ENCODE assay signal across 1 cellular context in genomic region chr3:151630938-151631417, GRCh38.
TF ChIP-seq lines count a peak whose summit lies in the region.

No MANE protein-coding gene starts in this region.

TF ChIP-seq in K562, 482 proteins besides CTCF, POLR2A, EP300 and RAD21 (continued from another document and continues in another):
- TF ChIP-seq BDP1 (IDR thresholded peaks at IDR 0.05; ENCODE audit: insufficient read depth, insufficient read length) (no peak), CAMTA2 (CRISPR knock-in tag; conservative IDR thresholded peaks at IDR 0.05) (no peak), TEAD4 (IDR thresholded peaks at IDR 0.05; ENCODE audit: low read length) (peak; percentile 89), TEAD4 (CRISPR knock-in tag; IDR thresholded peaks at IDR 0.05; ENCODE audit: borderline replicate concordance) (no peak), KDM4B (IDR thresholded peaks at IDR 0.05; ENCODE audit: borderline replicate concordance in 2 of 2, low read depth in 1 of 2) (no peak), MTA2 (IDR thresholded peaks at IDR 0.05; ENCODE audit: low read depth) (peak; percentile 55), SOX6 (IDR thresholded peaks at IDR 0.05) (peak; percentile 98), ZNF318 (IDR thresholded peaks at IDR 0.05; ENCODE audit: borderline replicate concordance in 1 of 2, low read depth in 1 of 2) (peak in 1 of 2 experiments; percentile 83; a peak in 1 of 4 replicates), FIP1L1 (IDR thresholded peaks at IDR 0.05; ENCODE audit: low read depth, low read length, poor library complexity, severe bottlenecking) (no peak), WHSC1 (IDR thresholded peaks at IDR 0.05; ENCODE audit: low read length) (no peak), ATF7 (IDR thresholded peaks at IDR 0.05) (peak; percentile 83), ZBTB33 (CRISPR knock-in tag; IDR thresholded peaks at IDR 0.05) (no peak), SMAD2 (IDR thresholded peaks at IDR 0.05; ENCODE audit: low read depth, low read length) (no peak), NR2C2 (CRISPR knock-in tag; IDR thresholded peaks at IDR 0.05) (no peak), NR2C2 (tag; IDR thresholded peaks at IDR 0.05) (0 out of 2 replicates have a peak, but pooled peaks have one; percentile 34), JUND (IDR thresholded peaks at IDR 0.05; ENCODE audit: borderline replicate concordance, low read depth, low read length) (peak; percentile 74), JUND (tag; IDR thresholded peaks at IDR 0.05; ENCODE audit: borderline replicate concordance, low read depth, low read length) (peak; percentile 62; the same call in 1 of the 3 replicates), ZNF3 (CRISPR knock-in tag; IDR thresholded peaks at IDR 0.05) (no peak), KAT8 (IDR thresholded peaks at IDR 0.05; ENCODE audit: low read depth) (no peak), ZBTB17 (CRISPR knock-in tag; IDR thresholded peaks at IDR 0.05) (no peak), CBFA2T3 (IDR thresholded peaks at IDR 0.05) (peak; percentile 90), CHD2 (IDR thresholded peaks at IDR 0.05; ENCODE audit: low read depth, low read length) (no peak), ZNF263 (CRISPR knock-in tag; IDR thresholded peaks at IDR 0.05; ENCODE audit: borderline replicate concordance) (no peak), CCNT2 (IDR thresholded peaks at IDR 0.05; ENCODE audit: borderline replicate concordance, extremely low read depth, insufficient read length, low read depth, low read length) (no peak), E2F5 (CRISPR knock-in tag; IDR thresholded peaks at IDR 0.05) (no peak), TRIM25 (IDR thresholded peaks at IDR 0.05; ENCODE audit: borderline replicate concordance) (no peak), AFF1 (IDR thresholded peaks at IDR 0.05; ENCODE audit: low read depth in 1 of 2, partially characterized antibody in 2 of 2) (peak in 1 of 2 experiments; percentile 44), YY1 (IDR thresholded peaks at IDR 0.05; ENCODE audit: borderline replicate concordance in 1 of 3, control insufficient read depth in 1 of 3, extremely low read depth in 1 of 3, insufficient read depth in 3 of 3, insufficient read length in 1 of 3, insufficient replicate concordance in 2 of 3, low read depth in 1 of 3, low read length in 2 of 3) (no peak), ATF2 (CRISPR knock-in tag; IDR thresholded peaks at IDR 0.05) (no peak), CBFA2T2 (conservative IDR thresholded peaks at IDR 0.05) (peak; percentile 86), TBL1XR1 (IDR thresholded peaks at IDR 0.05; ENCODE audit: low read length in 2 of 2) (peak in 1 of 2 experiments; percentile 51; a peak in 2 of 4 replicates), ARNT (IDR thresholded peaks at IDR 0.05) (0 out of 4 replicates have a peak, but pooled peaks of 1 of the 2 experiments have one; percentile 28), SMARCA4 (IDR thresholded peaks at IDR 0.05) (peak; percentile 80), HLTF (IDR thresholded peaks at IDR 0.05) (no peak), DDX20 (tag; IDR thresholded peaks at IDR 0.05; ENCODE audit: low read depth) (no peak), NFIC (IDR thresholded peaks at IDR 0.05) (peak; percentile 65), ARID1B (IDR thresholded peaks at IDR 0.05) (peak; percentile 88), ASH1L (IDR thresholded peaks at IDR 0.05; ENCODE audit: borderline replicate concordance, low read depth, partially characterized antibody) (no peak), SMARCC2 (IDR thresholded peaks at IDR 0.05; ENCODE audit: low read depth) (peak; percentile 66), MEF2A (IDR thresholded peaks at IDR 0.05; ENCODE audit: control insufficient read depth, low read depth, low read length) (peak; percentile 91), NCOA1 (IDR thresholded peaks at IDR 0.05; ENCODE audit: low read depth) (peak; percentile 57; the same call in 1 of the 2 replicates), SETDB1 (IDR thresholded peaks at IDR 0.05; ENCODE audit: low read length) (no peak), LEF1 (IDR thresholded peaks at IDR 0.05) (peak; percentile 48; the same call in 1 of the 2 replicates), NCOR1 (IDR thresholded peaks at IDR 0.05) (peak; percentile 66), TCF3 (CRISPR knock-in tag; IDR thresholded peaks at IDR 0.05) (peak; percentile 65), RFX5 (IDR thresholded peaks at IDR 0.05; ENCODE audit: low read depth, low read length) (no peak), GABPA (tag; conservative IDR thresholded peaks at IDR 0.05; ENCODE audit: low read depth) (0 out of 2 replicates have a peak, but pooled peaks have one; percentile 3), ATF1 (CRISPR knock-in tag; IDR thresholded peaks at IDR 0.05) (no peak), ATF1 (tag; IDR thresholded peaks at IDR 0.05) (peak; percentile 42; the same call in 1 of the 2 replicates), CBX8 (IDR thresholded peaks at IDR 0.05; ENCODE audit: borderline replicate concordance, extremely low read depth, low read depth, low read length, poor library complexity, severe bottlenecking) (no peak), PML (IDR thresholded peaks at IDR 0.05; ENCODE audit: low read length) (0 out of 2 replicates have a peak, but pooled peaks have one; percentile 34), CTBP1 (IDR thresholded peaks at IDR 0.05; ENCODE audit: borderline replicate concordance) (peak; percentile 58), DPF2 (IDR thresholded peaks at IDR 0.05) (peak; percentile 69), MEIS2 (IDR thresholded peaks at IDR 0.05; ENCODE audit: partially characterized antibody) (peak; percentile 80)
